Comparison of ENCODE assay signal across 8 cellular contexts in the genomic region with DNA sequence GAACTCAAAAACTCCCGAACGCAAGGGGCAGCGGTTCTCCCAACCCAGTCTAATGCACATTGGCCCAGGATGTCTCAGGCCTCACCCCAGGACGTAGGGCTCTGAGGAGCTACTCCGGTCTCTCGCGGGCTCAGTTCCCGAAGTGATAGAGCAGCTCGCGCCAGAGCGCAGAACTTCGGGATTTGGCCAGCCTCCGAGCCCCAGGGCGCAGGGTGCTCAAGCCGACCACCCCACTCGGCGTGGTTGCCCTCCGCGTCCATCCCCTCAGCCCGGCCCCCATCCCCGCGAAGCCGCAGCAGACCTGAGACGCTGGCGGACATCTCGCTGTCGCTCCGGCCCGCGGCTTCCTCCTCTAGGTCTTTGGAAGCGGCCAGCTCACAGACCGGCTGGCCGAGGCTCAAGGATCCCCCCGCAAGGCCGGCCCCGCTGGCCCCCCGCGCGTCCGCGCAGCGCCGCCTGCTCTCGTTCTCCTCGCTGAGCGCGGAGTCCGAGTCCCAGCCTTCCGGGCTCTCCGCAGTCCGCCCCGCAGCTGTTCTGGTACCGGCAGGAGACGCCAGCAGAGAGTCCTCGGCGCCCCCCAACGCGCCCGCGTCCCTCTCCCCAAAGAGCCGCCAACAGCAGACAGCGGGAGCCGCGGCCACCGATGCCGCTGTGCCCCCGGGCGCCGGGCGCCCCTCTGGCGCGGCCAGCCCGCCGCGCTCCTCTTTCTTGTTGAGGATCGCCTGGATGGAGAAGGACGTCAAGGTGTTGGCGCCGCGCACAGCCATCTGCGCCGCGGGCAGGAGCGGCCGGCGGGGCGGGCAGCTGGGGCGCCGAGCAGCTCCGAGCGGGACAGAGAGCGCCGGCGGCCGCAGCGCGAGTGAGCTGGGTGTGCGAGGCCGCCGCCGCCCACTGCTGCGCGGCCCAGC. TPM values are rescaled to one million over a fixed set of nuclear protein-coding genes. Genes with fewer than 3 reads are reported as not detected.
DNase-seq lines count a peak whose midpoint lies in the region; ATAC-seq and TF ChIP-seq lines count a peak whose summit lies in the region.

A gene (minus strand): TSS at position 861 of the 908 bp plus-strand sequence. CDS start 94 bp downstream, at position 767.

- peak within 1 kb of the TSS; percentile 78 to 83 (median 82) for H3K4me3 Mint-ChIP-seq in CD4-positive, CD25-positive, alpha-beta regulatory T cell
- peak within 1 kb of the TSS; percentile 80 for H3K4me3 Mint-ChIP-seq in activated naive CD8-positive, alpha-beta T cell treated with anti-CD3 and anti-CD28 coated beads for 36 hours

- H3K9me3 Mint-ChIP-seq in CD4-positive, CD25-positive, alpha-beta regulatory T cell: peaks cover 0 to 17% (median 0%) of the 10 kb centered on the region in 7 donors
- H3K9me3 Mint-ChIP-seq in activated naive CD8-positive, alpha-beta T cell treated with anti-CD3 and anti-CD28 coated beads for 36 hours: peaks cover 2% of the 10 kb centered on the region

- no peaks in the 10 kb centered on the region for H3K36me3 ChIP-seq in CD4-positive, CD25-positive, alpha-beta regulatory T cell (ENCODE audit: control insufficient read depth, insufficient read depth, low read length)
- peaks cover 0 to 7% of the 10 kb centered on the region in 2 experiments; a peak in 1 of 3 replicates for H3K36me3 ChIP-seq in HEK293 (ENCODE audit: control insufficient read depth in 2 of 2, insufficient read depth in 1 of 2, low read length in 2 of 2)
- H3K36me3 ChIP-seq in spleen: no peaks in the 10 kb centered on the region

- WGBS in spleen, 5 donors: 1 to 6% (median 2%) methylated on average over 19 to 103 of the region's 103 CpGs

- TF ChIP-seq POLR2A in spleen (IDR thresholded peaks at IDR 0.05): no peak

- H3K27ac ChIP-seq in CD4-positive, CD25-positive, alpha-beta regulatory T cell (ENCODE audit: insufficient read depth, low read length, poor library complexity, severe bottlenecking): no peak within 1 kb of the TSS
- H3K27ac ChIP-seq in HEK293 (ENCODE audit: extremely low read depth, low read depth, low read length): peak within 1 kb of the TSS; percentile 54; the same call in 1 of the 2 replicates
- H3K27ac ChIP-seq in spleen: peak within 1 kb of the TSS in 7 of 8 donors; percentile 61 to 80 (median 74)

- DNase-seq in CD4-positive, CD25-positive, alpha-beta regulatory T cell: no peak
- no peak for DNase-seq in activated naive CD8-positive, alpha-beta T cell treated with anti-CD3 and anti-CD28 coated beads for 36 hours
- peak; percentile 76 for DNase-seq in spleen
- DNase-seq in NCI-H446 treated with DMSO at 0.1 percent for 48 hours (lab: John Stamatoyannopoulos, UW): no peak
- no peak for DNase-seq in middle frontal gyrus (ENCODE audit: extremely low spot score, low spot score)

- peaks cover 35% of the 10 kb centered on the region for H3K27me3 ChIP-seq in CD4-positive, CD25-positive, alpha-beta regulatory T cell (ENCODE audit: control insufficient read depth, insufficient read depth, low read length)
- peaks cover 22 to 100% (median 100%) of the 10 kb centered on the region in 7 donors for H3K27me3 ChIP-seq in spleen (replicated peaks in 1 of 7)

- H3K27ac Mint-ChIP-seq in CD4-positive, CD25-positive, alpha-beta regulatory T cell: no peak within 1 kb of the TSS
- H3K27ac Mint-ChIP-seq in activated naive CD8-positive, alpha-beta T cell treated with anti-CD3 and anti-CD28 coated beads for 36 hours: peak within 1 kb of the TSS; percentile 76

- H3K4me3 ChIP-seq in CD4-positive, CD25-positive, alpha-beta regulatory T cell (ENCODE audit: low read depth, low read length): peak within 1 kb of the TSS; percentile 37
- H3K4me3 ChIP-seq in HEK293 (ENCODE audit: low read depth, low read length) (peak within 1 kb of the TSS; percentile 57), iPS-18c (ENCODE audit: insufficient read depth, low read depth, low read length) (peak within 1 kb of the TSS; percentile 56), spleen (peak within 1 kb of the TSS; percentile 41 to 73 (median 52))

- TF ChIP-seq CTCF in HEK293 (tag by site-specific recombination; IDR thresholded peaks at IDR 0.05) (no peak), spleen (IDR thresholded peaks at IDR 0.05 in 8 of 11, conservative IDR thresholded peaks at IDR 0.05 in 3 of 11) (peak in 1 of 11 experiments; percentile 27)

- POLR2A ChIA-PET in HEK293 (lab: Yijun Ruan, JAX): interaction anchor here (1.0 kb wide), 1 partner anchor 60 kb away, joined by 5 read pairs; no protein-coding TSS in a partner anchor

- no peak for ATAC-seq in CD4-positive, CD25-positive, alpha-beta regulatory T cell (ENCODE audit: low read depth in 2 of 2)
- ATAC-seq in HG03571 (IDR thresholded peaks at IDR 0.05; ENCODE audit: unreplicated experiment): no peak

- H3K9me3 ChIP-seq in CD4-positive, CD25-positive, alpha-beta regulatory T cell (ENCODE audit: control insufficient read depth in 2 of 2, low read length in 2 of 2): peaks cover 0 to 9% of the 10 kb centered on the region in 2 experiments
- H3K9me3 ChIP-seq in HEK293 (ENCODE audit: control insufficient read depth, insufficient read depth, low read depth, low read length): no peaks in the 10 kb centered on the region
- H3K9me3 ChIP-seq in iPS-18c (ENCODE audit: control insufficient read depth, insufficient read depth, low read length): no peaks in the 10 kb centered on the region
- H3K9me3 ChIP-seq in spleen: peaks cover 0 to 17% (median 0%) of the 10 kb centered on the region in 8 donors

- CTCF ChIA-PET in HEK293 (lab: Yijun Ruan, JAX): interaction anchor here (0.5 to 0.6 kb wide), 3 partner anchors 411 to 436 kb away, joined by 3 to 6 read pairs (median 4); no protein-coding TSS in a partner anchor

- peaks cover 11 to 67% (median 28%) of the 10 kb centered on the region in 4 donors for H3K4me1 Mint-ChIP-seq in CD4-positive, CD25-positive, alpha-beta regulatory T cell
- H3K4me1 Mint-ChIP-seq in activated naive CD8-positive, alpha-beta T cell treated with anti-CD3 and anti-CD28 coated beads for 36 hours: peaks cover 40% of the 10 kb centered on the region

- H3K4me1 ChIP-seq in CD4-positive, CD25-positive, alpha-beta regulatory T cell (ENCODE audit: control insufficient read depth, insufficient read depth, low read length, poor library complexity, severe bottlenecking): peaks cover 80% of the 10 kb centered on the region
- H3K4me1 ChIP-seq in HEK293 (ENCODE audit: control insufficient read depth, insufficient read depth, low read length): no peaks in the 10 kb centered on the region
- H3K4me1 ChIP-seq in spleen: peaks cover 31 to 100% (median 75%) of the 10 kb centered on the region in 6 donors

- H3K27me3 Mint-ChIP-seq in CD4-positive, CD25-positive, alpha-beta regulatory T cell: peaks cover 80% of the 10 kb centered on the region
- H3K27me3 Mint-ChIP-seq in activated naive CD8-positive, alpha-beta T cell treated with anti-CD3 and anti-CD28 coated beads for 36 hours: peaks cover 91% of the 10 kb centered on the region

- no peaks in the 10 kb centered on the region for H3K36me3 Mint-ChIP-seq in CD4-positive, CD25-positive, alpha-beta regulatory T cell
- peaks cover 8% of the 10 kb centered on the region for H3K36me3 Mint-ChIP-seq in activated naive CD8-positive, alpha-beta T cell treated with anti-CD3 and anti-CD28 coated beads for 36 hours

- intact Hi-C loops in spleen (cut with DNase I; ENCODE audit: low total_unique reads): no loop called here

TF ChIP-seq in HEK293, 187 proteins besides CTCF, POLR2A, EP300 and RAD21:
- no peak for TF ChIP-seq ZNF629 (tag by site-specific recombination; IDR thresholded peaks at IDR 0.05)
- TF ChIP-seq GLIS2 (tag by site-specific recombination; IDR thresholded peaks at IDR 0.05): peak; percentile 27; the same call in 1 of the 2 replicates
- peak; percentile 82 for TF ChIP-seq ZNF202 (tag by site-specific recombination; IDR thresholded peaks at IDR 0.05; ENCODE audit: borderline replicate concordance)

RNA-seq across cellular contexts. Expression of the gene that starts here (rescaled TPM):
- total RNA-seq in CD4-positive, CD25-positive, alpha-beta regulatory T cell: not detected
- not detected for polyA plus RNA-seq in CD4-positive, CD25-positive, alpha-beta regulatory T cell
- not detected for total RNA-seq in activated naive CD8-positive, alpha-beta T cell treated with anti-CD3 and anti-CD28 coated beads for 36 hours
- 1 to 10 TPM in 6 of 7 donors, under 1 TPM in 1; 0.57 to 3.1 (median 1.7) TPM for total RNA-seq in spleen
- polyA plus RNA-seq in spleen: 1 to 10 TPM in 1 of 3 donors, under 1 TPM in 2; 0.83 to 1.5 (median 0.83) TPM
